3 cellular contexts compared by ENCODE assay signal in genomic region chr5:123830575-123830974, GRCh38.
"Had no signal": no experiment of that assay in that cellular context is flagged by ENCODE, and none has a peak within 500 bp of the region (broad histone marks: within the 10 kb centered on the region; RNA-seq: fewer than 3 reads in every experiment).

No MANE protein-coding gene starts in this region.

- H3K4me3 ChIP-seq: GM12878 had no signal

- DNase-seq: GDM1, GF-D8 had no signal
